Comparison of ENCODE assay signal across 17 cellular contexts in the genomic region with DNA sequence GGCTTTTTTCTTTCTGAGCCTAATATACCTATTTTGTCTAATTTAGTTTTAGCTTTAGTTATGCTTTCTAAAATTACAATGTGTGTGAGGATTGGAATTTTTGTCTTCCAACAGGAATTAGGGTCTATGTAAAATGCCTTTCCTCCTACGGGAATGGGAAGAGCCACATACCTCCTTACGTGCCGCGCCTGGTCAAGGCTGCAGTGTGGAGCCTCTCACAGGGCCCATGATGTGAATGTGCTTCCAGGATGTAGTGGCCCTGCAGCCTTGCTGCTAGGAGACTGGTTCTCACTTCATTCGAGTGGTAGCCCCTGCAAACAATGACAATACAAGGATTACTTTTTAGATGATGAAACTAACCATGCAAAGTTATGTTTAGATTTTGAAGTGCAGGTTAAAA.
DNase-seq lines count a peak whose midpoint lies in the region; ATAC-seq and TF ChIP-seq lines count a peak whose summit lies in the region.
"Had no signal": no experiment of that assay in that cellular context is flagged by ENCODE, and none has a peak within 500 bp of the region (broad histone marks: within the 10 kb centered on the region; RNA-seq: fewer than 3 reads in every experiment).

No MANE protein-coding gene starts in this region.

- H3K4me3 Mint-ChIP-seq in chondrocyte (ENCODE audit: unreplicated experiment), result no peak overlapping the region

- WGBS in mesodermal cell (ENCODE audit: insufficient coverage in 2 of 2), 2 experiments, result 21 to 28% methylated on average over 3 of the region's 5 CpGs
- WGBS in psoas muscle, 3 donors, result 85 to 88% (median 87%) methylated on average over 5 of the region's 5 CpGs

- H3K4me3 ChIP-seq in cardiac muscle cell (no peak overlapping the region), mesodermal cell (ENCODE audit: extremely low read depth, insufficient read depth, low read length, poor library complexity, severe bottlenecking) (no peak overlapping the region), psoas muscle (no peak overlapping the region)

- H3K27ac ChIP-seq in cardiac muscle cell (peak overlapping the region; percentile 38), mesodermal cell (ENCODE audit: low read depth, low read length, severe bottlenecking) (peak overlapping the region; percentile 55), psoas muscle (no peak overlapping the region)
- H3K27ac ChIP-seq: C4-2B, HL-60, KMS-11 had no signal

- no peak for ATAC-seq in left ventricle myocardium superior
- no peak for ATAC-seq in GM18505 (IDR thresholded peaks at IDR 0.05; ENCODE audit: unreplicated experiment)
- no peak for ATAC-seq in psoas muscle
- ATAC-seq in HG02678 (IDR thresholded peaks at IDR 0.05; ENCODE audit: unreplicated experiment), result no peak

- H3K9me3 Mint-ChIP-seq in chondrocyte (ENCODE audit: low read depth), result no peaks in the 10 kb centered on the region

- no peak for TF ChIP-seq POLR2A in GM18505 (IDR thresholded peaks at IDR 0.05; ENCODE audit: borderline replicate concordance, extremely low read depth, insufficient read depth, insufficient read length)

- no peaks in the 10 kb centered on the region for H3K9me3 ChIP-seq in cardiac muscle cell (ENCODE audit: low read depth)
- H3K9me3 ChIP-seq in mesodermal cell (ENCODE audit: control insufficient read depth, low read length), result no peaks in the 10 kb centered on the region
- no peaks in the 10 kb centered on the region for H3K9me3 ChIP-seq in psoas muscle
- H3K9me3 ChIP-seq: Caco-2 had no signal

- H3K36me3 ChIP-seq in cardiac muscle cell (no peaks in the 10 kb centered on the region), mesodermal cell (ENCODE audit: control insufficient read depth, insufficient read depth, low read length) (no peaks in the 10 kb centered on the region), psoas muscle (ENCODE audit: insufficient read depth in 1 of 2, low read depth in 1 of 2) (no peaks in the 10 kb centered on the region)

- DNase-seq in cardiac muscle cell (ENCODE audit: low read depth in 1 of 2, low spot score in 1 of 2) (peak in 1 of 2 donors; percentile 39), left ventricle myocardium superior (no peak), chondrocyte (ENCODE audit: low spot score) (no peak), psoas muscle (no peak)
- DNase-seq in activated CD4-positive, alpha-beta T cell treated with anti-CD3 and anti-CD28 coated beads, Interleukin-2, amount 50 U/mL, for 1 hour, result no peak
- DNase-seq: Caco-2, DMS53, NCI-H1417 treated with DMSO at 0.1 percent for 48 hours, NCI-H2029, NCI-H524, PC-3 had no signal

- intact Hi-C loops in left ventricle myocardium superior (cut with micrococcal nuclease) (no loop called here), psoas muscle (cut with DNase I) (no loop called here)

- H3K36me3 Mint-ChIP-seq in chondrocyte (ENCODE audit: low read depth), result no peaks in the 10 kb centered on the region

- peak overlapping the region; percentile 8 for H3K27ac Mint-ChIP-seq in chondrocyte (ENCODE audit: unreplicated experiment)

- TF ChIP-seq CTCF in cardiac muscle cell (IDR thresholded peaks at IDR 0.05; ENCODE audit: low read depth, low read length) (no peak), chondrocyte (IDR thresholded peaks at IDR 0.05) (no peak), psoas muscle (IDR thresholded peaks at IDR 0.05) (no peak)

- H3K27me3 ChIP-seq in cardiac muscle cell (no peaks in the 10 kb centered on the region), psoas muscle (ENCODE audit: insufficient read depth in 3 of 3, low read length in 2 of 3) (no peaks in the 10 kb centered on the region)

- H3K27me3 Mint-ChIP-seq in chondrocyte (ENCODE audit: low read depth), result no peaks in the 10 kb centered on the region

- peaks cover 19% of the 10 kb centered on the region for H3K4me1 ChIP-seq in cardiac muscle cell (ENCODE audit: low read depth)
- H3K4me1 ChIP-seq in mesodermal cell (ENCODE audit: control insufficient read depth, insufficient read depth, low read length, poor library complexity, severe bottlenecking), result peaks cover 14% of the 10 kb centered on the region
- H3K4me1 ChIP-seq in psoas muscle, result peaks cover 42% of the 10 kb centered on the region

- H3K4me1 Mint-ChIP-seq in chondrocyte (ENCODE audit: low read depth), result peaks cover 45% of the 10 kb centered on the region
